ENCODE assay signal across 3 cellular contexts in the genomic region with DNA sequence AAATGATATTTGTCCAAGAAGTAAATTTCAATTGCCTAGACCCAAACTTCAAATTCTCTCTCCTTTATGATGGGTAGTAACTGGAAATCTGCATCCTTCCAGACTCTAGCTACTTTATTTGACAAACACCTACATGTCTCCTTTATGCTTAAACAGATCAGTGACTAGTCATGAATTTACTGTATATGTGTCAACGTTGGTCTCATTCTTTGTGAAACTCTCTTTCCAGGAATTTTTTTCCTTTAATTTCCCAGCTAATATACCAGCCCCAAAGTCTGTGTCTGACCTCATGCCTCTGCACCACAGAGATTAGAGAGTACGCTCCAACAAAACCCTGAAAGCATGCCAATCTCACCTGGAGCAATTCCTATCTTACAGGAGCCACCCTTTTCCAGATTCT.
"Had no signal": no experiment of that assay in that cellular context is flagged by ENCODE, and none has a peak within 500 bp of the region (broad histone marks: within the 10 kb centered on the region; RNA-seq: fewer than 3 reads in every experiment).

No MANE protein-coding gene starts in this region.

- ATAC-seq: GM12878 had no signal

- H3K4me3 ChIP-seq: GM12878 had no signal

- DNase-seq: GDM1, GF-D8 had no signal
